Comparison of ENCODE assay signal across 16 cellular contexts in the genomic region with DNA sequence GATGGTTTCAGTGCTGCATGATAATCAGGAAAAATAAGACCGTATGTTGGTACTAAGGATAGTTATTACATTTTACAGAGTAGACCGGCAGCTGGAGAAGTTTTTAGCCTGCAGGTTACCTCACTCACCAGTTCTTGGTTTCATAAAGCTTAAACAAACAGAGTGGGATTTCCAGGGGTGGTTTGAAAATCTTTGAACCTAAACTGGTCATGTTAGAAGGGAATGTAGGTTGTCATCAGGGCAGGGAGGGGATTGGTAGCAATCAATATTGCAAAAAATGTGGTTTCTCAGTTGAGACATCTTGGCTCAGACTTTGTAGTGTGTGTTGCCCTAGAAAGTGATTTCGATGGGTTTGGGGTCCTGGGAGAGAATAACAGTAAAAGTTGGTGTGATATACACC. TPM values are rescaled to one million over a fixed set of nuclear protein-coding genes. Genes with fewer than 3 reads are reported as not detected.
DNase-seq lines count a peak whose midpoint lies in the region; ATAC-seq and TF ChIP-seq lines count a peak whose summit lies in the region.
"Had no signal": no experiment of that assay in that cellular context is flagged by ENCODE, and none has a peak within 500 bp of the region (broad histone marks: within the 10 kb centered on the region; RNA-seq: fewer than 3 reads in every experiment).

No MANE protein-coding gene starts in this region.

- no peaks in the 10 kb centered on the region for H3K27me3 ChIP-seq in CD4-positive, CD25-positive, alpha-beta regulatory T cell (ENCODE audit: control insufficient read depth, insufficient read depth, low read length)
- H3K27me3 ChIP-seq in endocrine pancreas (ENCODE audit: control insufficient read depth, insufficient read depth, low read length), result no peaks in the 10 kb centered on the region
- no peaks in the 10 kb centered on the region for H3K27me3 ChIP-seq in esophagus squamous epithelium
- H3K27me3 ChIP-seq in adrenal gland, result no peaks in the 10 kb centered on the region
- H3K27me3 ChIP-seq: BLaER1 had no signal

- H3K4me3 Mint-ChIP-seq in CD4-positive, CD25-positive, alpha-beta regulatory T cell, result no peak overlapping the region
- H3K4me3 Mint-ChIP-seq: CD4-positive, alpha-beta memory T cell; GM23338; H9 had no signal

- H3K4me1 ChIP-seq in CD4-positive, CD25-positive, alpha-beta regulatory T cell (ENCODE audit: control insufficient read depth, insufficient read depth, low read length, poor library complexity, severe bottlenecking), result no peaks in the 10 kb centered on the region
- H3K4me1 ChIP-seq in endocrine pancreas (ENCODE audit: control insufficient read depth, insufficient read depth, low read length) (peaks cover 3% of the 10 kb centered on the region), esophagus squamous epithelium (peaks cover 0 to 19% (median 4%) of the 10 kb centered on the region in 3 donors), adrenal gland (replicated peaks in 1 of 2) (peaks cover 0 to 5% of the 10 kb centered on the region in 2 donors)
- H3K4me1 ChIP-seq: BLaER1 had no signal

- no peak for ATAC-seq in CD4-positive, CD25-positive, alpha-beta regulatory T cell (ENCODE audit: low read depth in 2 of 2)
- ATAC-seq in GM18868 (IDR thresholded peaks at IDR 0.05; ENCODE audit: unreplicated experiment), result peak; percentile 69
- peak; percentile 58 for ATAC-seq in HG02885 (IDR thresholded peaks at IDR 0.05; ENCODE audit: poor library complexity, unreplicated experiment)

- no peak overlapping the region for H3K27ac ChIP-seq in CD4-positive, CD25-positive, alpha-beta regulatory T cell (ENCODE audit: insufficient read depth, low read length, poor library complexity, severe bottlenecking)
- H3K27ac ChIP-seq in esophagus squamous epithelium (no peak overlapping the region), adrenal gland (no peak overlapping the region)
- H3K27ac ChIP-seq: BLaER1, SK-N-MC had no signal

- H3K27me3 Mint-ChIP-seq in CD4-positive, CD25-positive, alpha-beta regulatory T cell, result no peaks in the 10 kb centered on the region
- H3K27me3 Mint-ChIP-seq: CD4-positive, alpha-beta memory T cell had no signal

- H3K36me3 ChIP-seq in CD4-positive, CD25-positive, alpha-beta regulatory T cell (ENCODE audit: control insufficient read depth, insufficient read depth, low read length), result peaks cover 53% of the 10 kb centered on the region
- H3K36me3 ChIP-seq in endocrine pancreas (ENCODE audit: control insufficient read depth, insufficient read depth, low read length), result peaks cover 3% of the 10 kb centered on the region
- H3K36me3 ChIP-seq in esophagus squamous epithelium, result peaks cover 7 to 91% (median 8%) of the 10 kb centered on the region in 3 donors
- H3K36me3 ChIP-seq in adrenal gland (replicated peaks in 1 of 2), result peaks cover 0 to 27% of the 10 kb centered on the region in 2 donors

- H3K4me3 ChIP-seq in CD4-positive, CD25-positive, alpha-beta regulatory T cell (ENCODE audit: low read depth, low read length), result no peak overlapping the region
- H3K4me3 ChIP-seq in endocrine pancreas (ENCODE audit: control insufficient read depth, insufficient read depth, low read length) (no peak overlapping the region), esophagus squamous epithelium (no peak overlapping the region), adrenal gland (no peak overlapping the region)
- H3K4me3 ChIP-seq: BLaER1, GM23338, SK-N-MC had no signal

- WGBS in esophagus squamous epithelium, 2 donors, result 76 to 83% methylated on average over 2 to 3 of the region's 3 CpGs
- 88 to 97% (median 91%) methylated on average over 3 of the region's 3 CpGs for WGBS in adrenal gland, 4 donors

- H3K9ac ChIP-seq in endocrine pancreas (ENCODE audit: control insufficient read depth, insufficient read depth, low read length), result peak overlapping the region; percentile 34
- H3K9ac ChIP-seq: BLaER1 had no signal

- TF ChIP-seq POLR2A in esophagus squamous epithelium (IDR thresholded peaks at IDR 0.05) (no peak), adrenal gland (IDR thresholded peaks at IDR 0.05) (no peak)

- H3K9me3 Mint-ChIP-seq in CD4-positive, CD25-positive, alpha-beta regulatory T cell, result no peaks in the 10 kb centered on the region
- H3K9me3 Mint-ChIP-seq: CD4-positive, alpha-beta memory T cell; GM23338; H9 had no signal

- peak overlapping the region in 2 of 3 donors; percentile 50 to 52 for H3K27ac Mint-ChIP-seq in CD4-positive, CD25-positive, alpha-beta regulatory T cell
- H3K27ac Mint-ChIP-seq: H9 had no signal

- DNase-seq in CD4-positive, CD25-positive, alpha-beta regulatory T cell, result no peak
- no peak for DNase-seq in esophagus squamous epithelium (lab: John Stamatoyannopoulos, UW)
- no peak for DNase-seq in NCI-H526 (lab: John Stamatoyannopoulos, UW)
- DNase-seq in adrenal gland, result no peak
- DNase-seq: CD4-positive, alpha-beta memory T cell; H9; Karpas-422; NCI-H1417 treated with DMSO at 0.1 percent for 48 hours; OCI-M1; SIG-M5 had no signal

- no peak for TF ChIP-seq CTCF in esophagus squamous epithelium (IDR thresholded peaks at IDR 0.05)
- no peak for TF ChIP-seq CTCF in adrenal gland (IDR thresholded peaks at IDR 0.05)

- H3K9me3 ChIP-seq in CD4-positive, CD25-positive, alpha-beta regulatory T cell (ENCODE audit: control insufficient read depth in 2 of 2, low read length in 2 of 2), result no peaks in the 10 kb centered on the region
- H3K9me3 ChIP-seq in endocrine pancreas (ENCODE audit: control insufficient read depth, low read length), result no peaks in the 10 kb centered on the region
- H3K9me3 ChIP-seq in esophagus squamous epithelium, result no peaks in the 10 kb centered on the region
- H3K9me3 ChIP-seq in adrenal gland (replicated peaks in 1 of 3), result no peaks in the 10 kb centered on the region
- H3K9me3 ChIP-seq: BLaER1 had no signal

- intact Hi-C loops in esophagus squamous epithelium (cut with DNase I) (no loop called here), adrenal gland (cut with DNase I) (no loop called here)

- H3K36me3 Mint-ChIP-seq in CD4-positive, CD25-positive, alpha-beta regulatory T cell, result peaks cover 53% of the 10 kb centered on the region

- H3K4me1 Mint-ChIP-seq in CD4-positive, CD25-positive, alpha-beta regulatory T cell, result peaks cover 5 to 16% (median 7%) of the 10 kb centered on the region in 4 donors

RNA-seq across cellular contexts. Expression of gene EXT2, which starts 17.5 kb away (rescaled TPM):
- total RNA-seq in CD4-positive, CD25-positive, alpha-beta regulatory T cell, result 25.6 TPM
- 10 to 100 TPM; 39.0 to 42.6 (median 41.4) TPM for polyA plus RNA-seq in CD4-positive, CD25-positive, alpha-beta regulatory T cell
- total RNA-seq in esophagus squamous epithelium (10 to 100 TPM; 19.0 to 53.2 (median 44.5) TPM), adrenal gland (10 to 100 TPM; 41.3 to 89.3 (median 48.0) TPM)
- polyA plus RNA-seq in adrenal gland, result 10 to 100 TPM; 28.7 to 49.6 (median 32.3) TPM

RNA-seq across cellular contexts. Expression of gene ACCS, which starts 46.9 kb away (rescaled TPM):
- 77.9 TPM for total RNA-seq in CD4-positive, CD25-positive, alpha-beta regulatory T cell
- polyA plus RNA-seq in CD4-positive, CD25-positive, alpha-beta regulatory T cell, result 1 to 10 TPM; 1.3 to 6.9 (median 1.7) TPM
- total RNA-seq in esophagus squamous epithelium, result 10 to 100 TPM in 1 of 4 donors, 1 to 10 TPM in 3; 3.4 to 22.1 (median 4.9) TPM
- total RNA-seq in adrenal gland, result 10 to 100 TPM; 12.3 to 64.5 (median 41.4) TPM
- 100 to 1,000 TPM in 2 of 3 donors, 1 to 10 TPM in 1; 9.8 to 195 (median 108) TPM for polyA plus RNA-seq in adrenal gland

Comparison
In these comparisons a context has a peak if more than half of its experiments do, and no peak if none do; other contexts are left out.
1. ATAC-seq: peak in GM18868 (single experiment) and HG02885 (single experiment); none in CD4-positive, CD25-positive, alpha-beta regulatory T cell (0 of 2).